27 cellular contexts compared by ENCODE assay signal in genomic region chr12:24415934-24416333, GRCh38.
"Had no signal": no experiment of that assay in that cellular context is flagged by ENCODE, and none has a peak within 500 bp of the region (broad histone marks: within the 10 kb centered on the region; RNA-seq: fewer than 3 reads in every experiment).

No MANE protein-coding gene starts in this region.

- H3K27me3 ChIP-seq: breast epithelium, dorsolateral prefrontal cortex, heart right ventricle, testis, upper lobe of left lung had no signal

- H3K27ac ChIP-seq: breast epithelium, dorsolateral prefrontal cortex, epithelial cell of prostate, heart right ventricle, testis, upper lobe of left lung had no signal

- H3K4me2 ChIP-seq: SK-N-SH had no signal

- H3K27me3 Mint-ChIP-seq: activated naive CD8-positive, alpha-beta T cell; central memory CD8-positive, alpha-beta T cell; effector memory CD8-positive, alpha-beta T cell had no signal

- H3K9me3 Mint-ChIP-seq: activated T-cell treated with anti-CD3 and anti-CD28 coated beads, Interleukin-2, amount 50 U/mL, for 4 hours; activated T-helper 2 cell treated with anti-CD3 and anti-CD28 coated beads, Interferon-gamma antibody, Interleukin-2, Interleukin-4, amounts not matched to agents 10 μg/mL and 5 μg/mL and 100 μg/mL, durations not matched to agents 14 hours and 24 hours and 36 hours; central memory CD8-positive, alpha-beta T cell had no signal

- H3K4me3 Mint-ChIP-seq: activated CD4-positive, alpha-beta T cell treated with anti-CD3 and anti-CD28 coated beads for 36 hours; activated naive CD8-positive, alpha-beta T cell; activated T-cell treated with anti-CD3 and anti-CD28 coated beads, Interleukin-2, amount 50 U/mL, for 4 hours; central memory CD8-positive, alpha-beta T cell; effector memory CD8-positive, alpha-beta T cell; nephron progenitor cell; T-helper 2 cell treated with Interferon-gamma antibody and Interleukin-4, amounts not matched to agents 5 μg/mL and 100 μg/mL, for 36 hours had no signal

- H3K4me1 ChIP-seq: breast epithelium, heart right ventricle, testis, upper lobe of left lung had no signal

- H3K9ac ChIP-seq: SK-N-SH had no signal

- H3K4me1 Mint-ChIP-seq: activated CD4-positive, alpha-beta T cell treated with anti-CD3 and anti-CD28 coated beads for 36 hours; central memory CD8-positive, alpha-beta T cell; nephron progenitor cell had no signal

- H3K36me3 Mint-ChIP-seq: activated naive CD8-positive, alpha-beta T cell had no signal

- H3K36me3 ChIP-seq: breast epithelium, heart right ventricle, upper lobe of left lung had no signal

- H3K4me3 ChIP-seq: breast epithelium, dorsolateral prefrontal cortex, heart right ventricle, testis, upper lobe of left lung had no signal

- H3K27ac Mint-ChIP-seq: activated CD4-positive, alpha-beta T cell treated with anti-CD3 and anti-CD28 coated beads for 36 hours; activated naive CD8-positive, alpha-beta T cell; activated T-helper 2 cell treated with anti-CD3 and anti-CD28 coated beads, Interferon-gamma antibody, Interleukin-2, Interleukin-4, amounts not matched to agents 10 μg/mL and 5 μg/mL and 100 μg/mL, durations not matched to agents 14 hours and 24 hours and 36 hours; effector memory CD8-positive, alpha-beta T cell; nephron progenitor cell; T-helper 2 cell treated with Interferon-gamma antibody and Interleukin-4, amounts not matched to agents 5 μg/mL and 100 μg/mL, for 36 hours had no signal

- ATAC-seq: activated CD4-positive, alpha-beta T cell treated with anti-CD3 and anti-CD28 coated beads for 36 hours; activated T-cell treated with anti-CD3 and anti-CD28 coated beads, Interleukin-2, amount 50 U/mL, for 4 hours; effector memory CD8-positive, alpha-beta T cell; heart right ventricle; left ventricle myocardium superior; sciatic nerve had no signal

- DNase-seq: activated CD4-positive, alpha-beta T cell treated with anti-CD3 and anti-CD28 coated beads for 36 hours; activated CD4-positive, alpha-beta T cell treated with anti-CD3 and anti-CD28 coated beads, Interleukin-2, amount 50 U/mL, for 4 hours; activated CD8-positive, alpha-beta memory T cell treated with anti-CD3 and anti-CD28 coated beads for 24 hours; activated CD8-positive, alpha-beta memory T cell treated with anti-CD3 and anti-CD28 coated beads, Interleukin-2, amount 50 U/mL, for 48 hours; activated naive CD4-positive, alpha-beta T cell; activated T-cell treated with anti-CD3 and anti-CD28 coated beads, Interleukin-2, amount 50 U/mL, for 4 hours; amniotic stem cell; dorsolateral prefrontal cortex; effector memory CD8-positive, alpha-beta T cell; heart right ventricle; left ventricle myocardium superior; mammary epithelial cell; nephron progenitor cell; nucleus accumbens; SK-N-SH; small intestine; stimulated activated CD4-positive, alpha-beta T cell treated with anti-CD3 and anti-CD28 coated beads, Interleukin-2, amount 100 ng/mL, for 24 hours; stimulated activated naive CD4-positive, alpha-beta T cell; testis; upper lobe of left lung had no signal
